Comparison of ENCODE assay signal across 8 cellular contexts in genomic region chr15:90000175-90000923, GRCh38. TPM values are rescaled to one million over a fixed set of nuclear protein-coding genes. Genes with fewer than 3 reads are reported as not detected.
DNase-seq lines count a peak whose midpoint lies in the region; ATAC-seq and TF ChIP-seq lines count a peak whose summit lies in the region.

No MANE protein-coding gene starts in this region.

- no peak overlapping the region for H2BK12ac ChIP-seq in mesenchymal stem cell (ENCODE audit: low read length in 2 of 2)

- peak overlapping the region in 1 of 2 experiments; percentile 61 for H3K23ac ChIP-seq in mesenchymal stem cell (ENCODE audit: low read length in 2 of 2)

- peak overlapping the region; percentile 96 for H3K27ac ChIP-seq in Panc1 (ENCODE audit: low read length)
- peak overlapping the region; percentile 71 for H3K27ac ChIP-seq in mesenchymal stem cell (ENCODE audit: low read length, poor library complexity, severe bottlenecking)
- H3K27ac ChIP-seq in upper lobe of right lung, result peak overlapping the region; percentile 89

- H2AFZ ChIP-seq in mesenchymal stem cell (ENCODE audit: low read depth, low read length), result peak overlapping the region; percentile 46

- H3K27me3 Mint-ChIP-seq in activated CD4-positive, alpha-beta T cell treated with anti-CD3 and anti-CD28 coated beads for 36 hours, result no peaks in the 10 kb centered on the region

- H2AK5ac ChIP-seq in mesenchymal stem cell (ENCODE audit: low read length, severe bottlenecking), result peak overlapping the region; percentile 33

- peak overlapping the region; percentile 79 to 97 for H3K18ac ChIP-seq in mesenchymal stem cell (ENCODE audit: low read depth in 1 of 2, low read length in 2 of 2)

- BruUV-seq in Panc1 (replicated peaks; lab: Mats Ljungman, UMichigan), result no TSS peak

- H3K9ac ChIP-seq in mesenchymal stem cell (ENCODE audit: low read length), result peak overlapping the region; percentile 95

- peak overlapping the region; percentile 74 for H2BK5ac ChIP-seq in mesenchymal stem cell (ENCODE audit: low read depth, low read length, poor library complexity, severe bottlenecking)

- H3K36me3 ChIP-seq in Panc1 (ENCODE audit: control insufficient read depth, insufficient read depth, low read length) (no peaks in the 10 kb centered on the region), mesenchymal stem cell (ENCODE audit: control insufficient read depth in 1 of 2, insufficient read depth in 2 of 2, low read depth in 1 of 2, low read length in 2 of 2) (peaks cover 0 to 2% of the 10 kb centered on the region in 2 experiments), upper lobe of right lung (no peaks in the 10 kb centered on the region)

- H3K9me3 Mint-ChIP-seq in activated CD4-positive, alpha-beta T cell treated with anti-CD3 and anti-CD28 coated beads for 36 hours (ENCODE audit: low read depth), result no peaks in the 10 kb centered on the region

- peak overlapping the region; percentile 97 for H3K27ac Mint-ChIP-seq in activated CD4-positive, alpha-beta T cell treated with anti-CD3 and anti-CD28 coated beads for 36 hours

- H3K9me3 ChIP-seq in Panc1 (ENCODE audit: control insufficient read depth, insufficient read depth, low read depth, low read length) (no peaks in the 10 kb centered on the region), mesenchymal stem cell (ENCODE audit: control insufficient read depth, low read length) (no peaks in the 10 kb centered on the region), upper lobe of right lung (no peaks in the 10 kb centered on the region)

- peak; percentile 31 for DNase-seq in activated CD4-positive, alpha-beta T cell treated with anti-CD3 and anti-CD28 coated beads for 36 hours
- no peak for DNase-seq in activated CD4-positive, alpha-beta T cell treated with anti-CD3 and anti-CD28 coated beads for 4 hours
- DNase-seq in Panc1 (ENCODE audit: low read depth, low spot score) (no peak), ecto neural progenitor cell (ENCODE audit: low spot score) (peak; percentile 75), mesenchymal stem cell (peak; percentile 50), upper lobe of right lung (peak; percentile 81), NCI-H1105 treated with DMSO at 0.1 percent for 48 hours (lab: John Stamatoyannopoulos, UW) (no peak)

- peak overlapping the region; percentile 82 for H3K4me3 Mint-ChIP-seq in activated CD4-positive, alpha-beta T cell treated with anti-CD3 and anti-CD28 coated beads for 36 hours

- H3K4me3 ChIP-seq in Panc1 (ENCODE audit: low read depth in 2 of 2, low read length in 2 of 2) (peak overlapping the region; percentile 58 to 62), mesenchymal stem cell (ENCODE audit: insufficient read depth in 1 of 2, low read depth in 1 of 2, low read length in 2 of 2) (peak overlapping the region; percentile 61 to 87), upper lobe of right lung (peak overlapping the region; percentile 67)

- H3K14ac ChIP-seq in mesenchymal stem cell (ENCODE audit: low read length in 2 of 2), result no peak overlapping the region

- WGBS in mesenchymal stem cell, result 2% methylated on average over 57 of the region's 62 CpGs

- peaks cover 14% of the 10 kb centered on the region for H3K36me3 Mint-ChIP-seq in activated CD4-positive, alpha-beta T cell treated with anti-CD3 and anti-CD28 coated beads for 36 hours (ENCODE audit: low read depth)

- peak overlapping the region; percentile 91 for H3K4ac ChIP-seq in mesenchymal stem cell (ENCODE audit: low read depth in 1 of 2, low read length in 2 of 2)

- peaks cover 46% of the 10 kb centered on the region for H3K4me1 Mint-ChIP-seq in activated CD4-positive, alpha-beta T cell treated with anti-CD3 and anti-CD28 coated beads for 36 hours

- TF ChIP-seq CTCF in Panc1 (IDR thresholded peaks at IDR 0.05), result no peak
- no peak for TF ChIP-seq CTCF in upper lobe of right lung (IDR thresholded peaks at IDR 0.05)

- no peak overlapping the region for H2BK15ac ChIP-seq in mesenchymal stem cell (ENCODE audit: low read depth, poor library complexity, severe bottlenecking)

- intact Hi-C loops in activated CD4-positive, alpha-beta T cell treated with anti-CD3 and anti-CD28 coated beads for 36 hours (cut with DNase I, micrococcal nuclease), result loop anchor here (5.0 kb wide), 3 partner anchors 72 to 232 kb away; partner anchors contain the start of genes AP3S2 (in 1 of the 2), CIB1 (in 1 of the 2) and GDPGP1 (in 1 of the 2)
- intact Hi-C loops in Panc1 (cut with micrococcal nuclease; ENCODE audit: unreplicated experiment) (loop anchor here (5.0 kb wide), 1 partner anchor 72 kb away; no protein-coding TSS in a partner anchor), upper lobe of right lung (cut with DNase I) (no loop called here)

- peak overlapping the region; percentile 91 for H3K4me2 ChIP-seq in mesenchymal stem cell (ENCODE audit: low read length, poor library complexity, severe bottlenecking)

- in situ Hi-C loops in Panc1 (cut with HindIII; ENCODE audit: low pct_unique_long_range_greater_than_20kb, low sequenced_read_pairs), result no loop called here

- no peak for ATAC-seq in activated CD4-positive, alpha-beta T cell treated with anti-CD3 and anti-CD28 coated beads for 36 hours
- ATAC-seq in Panc1, result 0 out of 2 replicates have a peak, but pooled peaks have one; percentile 2
- peak; percentile 8 for ATAC-seq in upper lobe of right lung
- ATAC-seq in HG03045 (IDR thresholded peaks at IDR 0.05; ENCODE audit: unreplicated experiment), result no peak

- POLR2A ChIA-PET in activated CD4-positive, alpha-beta T cell treated with anti-CD3 and anti-CD28 coated beads for 36 hours (lab: Charles Lee), result no interaction called here
- POLR2A ChIA-PET in Panc1 (lab: Charles Lee), result interaction anchor here (0.7 kb wide), 3 partner anchors 54 to 807 kb away, joined by 4 to 10 read pairs (median 5); no protein-coding TSS in a partner anchor

- peak overlapping the region; percentile 65 for H2BK120ac ChIP-seq in mesenchymal stem cell (ENCODE audit: low read depth, low read length)

- H4K8ac ChIP-seq in mesenchymal stem cell (ENCODE audit: low read length), result peak overlapping the region; percentile 91

- H3K4me1 ChIP-seq in Panc1 (ENCODE audit: control insufficient read depth, insufficient read depth, low read length) (peaks cover 56% of the 10 kb centered on the region), mesenchymal stem cell (ENCODE audit: control insufficient read depth, insufficient read depth, low read depth, low read length) (peaks cover 30% of the 10 kb centered on the region), upper lobe of right lung (peaks cover 32% of the 10 kb centered on the region)

- H3K27me3 ChIP-seq in Panc1 (ENCODE audit: control insufficient read depth, insufficient read depth, low read length), result no peaks in the 10 kb centered on the region
- no peaks in the 10 kb centered on the region for H3K27me3 ChIP-seq in mesenchymal stem cell (ENCODE audit: control insufficient read depth in 1 of 2, insufficient read depth in 1 of 2, low read length in 2 of 2)
- H3K27me3 ChIP-seq in upper lobe of right lung, result no peaks in the 10 kb centered on the region

- peak overlapping the region; percentile 81 for H4K91ac ChIP-seq in mesenchymal stem cell (ENCODE audit: low read length)

- CTCF ChIA-PET in activated CD4-positive, alpha-beta T cell treated with anti-CD3 and anti-CD28 coated beads for 36 hours (lab: Charles Lee), result interaction anchor here (0.8 to 1.2 kb wide), 2 partner anchors 17 to 234 kb away, joined by 3 to 6 read pairs; partner anchors contain the start of genes CIB1 and GDPGP1
- CTCF ChIA-PET in Panc1 (lab: Charles Lee), result no interaction called here

- H3K79me1 ChIP-seq in mesenchymal stem cell (replicated peaks; ENCODE audit: low read length, poor library complexity, severe bottlenecking), result peaks cover 14% of the 10 kb centered on the region

RNA-seq across cellular contexts. Expression of gene ZNF710, which starts 0.8 kb away (rescaled TPM):
- total RNA-seq in activated CD4-positive, alpha-beta T cell treated with anti-CD3 and anti-CD28 coated beads for 36 hours, result 10 to 100 TPM; 22.8 to 34.9 TPM
- total RNA-seq in Panc1 (2021; ENCODE audit: unreplicated experiment), result 15.8 TPM
- polyA plus RNA-seq in Panc1 (2012; ENCODE audit: insufficient read length), result 14.2 TPM
- polyA plus RNA-seq in mesenchymal stem cell (2013, experiment 1 of 2), result 23.3 TPM
- polyA plus RNA-seq in mesenchymal stem cell (2013, experiment 2 of 2), result 23.3 TPM
- 47.9 TPM for total RNA-seq in upper lobe of right lung

Comparison
In these comparisons a context has a peak if more than half of its experiments do, and no peak if none do; other contexts are left out.
1. DNase-seq: peak in activated CD4-positive, alpha-beta T cell treated with anti-CD3 and anti-CD28 coated beads for 36 hours (single experiment), ecto neural progenitor cell (single experiment), mesenchymal stem cell (single experiment) and upper lobe of right lung (single experiment); none in activated CD4-positive, alpha-beta T cell treated with anti-CD3 and anti-CD28 coated beads for 4 hours (0 of 2), Panc1 (single experiment) and NCI-H1105 treated with DMSO at 0.1 percent for 48 hours (single experiment).
2. ATAC-seq: peak in Panc1 (single experiment) and upper lobe of right lung (single experiment); none in activated CD4-positive, alpha-beta T cell treated with anti-CD3 and anti-CD28 coated beads for 36 hours (single experiment) and HG03045 (single experiment).
3. Peak in every context shown above with its lines, with median percentiles within 50 percentile points of each other: H3K27ac ChIP-seq and H3K4me3 ChIP-seq.